In genomic region chr3:134419966-134420321, GRCh38 we compare ENCODE assay signal across 18 cellular contexts. TPM values are rescaled to one million over a fixed set of nuclear protein-coding genes. Genes with fewer than 3 reads are reported as not detected.
A peak's percentile ranks its signal among the peaks of the same experiment; 100 is the strongest.
DNase-seq lines count a peak whose midpoint lies in the region; ATAC-seq and TF ChIP-seq lines count a peak whose summit lies in the region.
"Had no signal": no experiment of that assay in that cellular context is flagged by ENCODE, and none has a peak within 500 bp of the region (broad histone marks: within the 10 kb centered on the region; RNA-seq: fewer than 3 reads in every experiment).

No MANE protein-coding gene starts in this region.

- DNase-seq in NCI-H510A treated with DMSO at 0.1 percent for 48 hours (lab: John Stamatoyannopoulos, UW) (peak; percentile 28), NCI-H510A (lab: John Stamatoyannopoulos, UW) (no peak), SHP77 treated with DMSO at 0.1 percent for 48 hours (lab: John Stamatoyannopoulos, UW) (peak; percentile 31), mucosa of descending colon (no peak), NCI-H526 treated with DMSO at 0.1 percent for 48 hours (lab: John Stamatoyannopoulos, UW) (no peak), COLO668 (lab: John Stamatoyannopoulos, UW; ENCODE audit: unreplicated experiment) (no peak)
- DNase-seq: 8988T; CD4-positive, alpha-beta memory T cell; GM23248; KG1; NCI-H1694 treated with DMSO at 0.1 percent for 48 hours; NCI-H2107; NK-92 treated with Interleukin-12 subunit alpha and Interleukin-12 subunit beta, amount 100 ng/mL, for 24 hours had no signal

- ATAC-seq in mucosa of descending colon (peak; percentile 41), GM21526 (IDR thresholded peaks at IDR 0.05; ENCODE audit: low FRiP score, unreplicated experiment) (no peak), GM19467 (IDR thresholded peaks at IDR 0.05; ENCODE audit: unreplicated experiment) (no peak)

- H3K4me1 ChIP-seq in mucosa of descending colon (ENCODE audit: low read depth), result peaks cover 5% of the 10 kb centered on the region
- H3K4me1 ChIP-seq: SJSA1 had no signal

- intact Hi-C loops in mucosa of descending colon (cut with DNase I, micrococcal nuclease), result no loop called here

- TF ChIP-seq CTCF in mucosa of descending colon (IDR thresholded peaks at IDR 0.05), result no peak

- no peak overlapping the region for H3K4me3 ChIP-seq in mucosa of descending colon
- H3K4me3 ChIP-seq: BLaER1 treated with 17β-estradiol and CSF1 and Interleukin-3, amounts not matched to agents 10 nM and 100 nM; GM23248; SJSA1 had no signal

- no peaks in the 10 kb centered on the region for H3K9me3 ChIP-seq in mucosa of descending colon
- H3K9me3 ChIP-seq: BLaER1 treated with 17β-estradiol and CSF1 and Interleukin-3, amounts not matched to agents 10 nM and 100 nM; SJSA1 had no signal

- H3K36me3 ChIP-seq in mucosa of descending colon (ENCODE audit: low read depth), result no peaks in the 10 kb centered on the region
- H3K36me3 ChIP-seq: BLaER1 treated with 17β-estradiol and CSF1 and Interleukin-3, amounts not matched to agents 10 nM and 100 nM; SJSA1 had no signal

RNA-seq across cellular contexts. Expression of gene AMOTL2, which starts 45.7 kb away (rescaled TPM):
- 10 to 100 TPM; 17.9 to 35.1 (median 21.2) TPM for total RNA-seq in mucosa of descending colon
- total RNA-seq: T-helper 1 cell treated with Interleukin-12 subunit alpha and Interleukin-12 subunit beta and Interleukin-4 antibody, amounts not matched to agents 30 ng/mL and 1 ng/mL, for 36 hours had no signal

Comparison
In these comparisons a context has a peak if more than half of its experiments do, and no peak if none do; other contexts are left out.
1. DNase-seq: peak in NCI-H510A treated with DMSO at 0.1 percent for 48 hours (single experiment) and SHP77 treated with DMSO at 0.1 percent for 48 hours (single experiment); none in NCI-H510A (single experiment), mucosa of descending colon (0 of 3), NCI-H526 treated with DMSO at 0.1 percent for 48 hours (single experiment) and COLO668 (single experiment).